Comparison of ENCODE assay signal across 1 cellular context in genomic region chr2:26479971-26480750, GRCh38.
TF ChIP-seq lines count a peak whose summit lies in the region.

No MANE protein-coding gene starts in this region.

TF ChIP-seq in HepG2, 621 proteins besides CTCF, POLR2A, EP300 and RAD21 (continued from another document):
- no peak for TF ChIP-seq ZNF883 (CRISPR knock-in tag; IDR thresholded peaks at IDR 0.05; ENCODE audit: not compliant biosample characterization)
- peak; percentile 24; the same call in 1 of the 2 replicates for TF ChIP-seq ZBTB38 (CRISPR knock-in tag; IDR thresholded peaks at IDR 0.05)
- no peak for TF ChIP-seq FOXP1 (IDR thresholded peaks at IDR 0.05)
- TF ChIP-seq FOXP1 (CRISPR knock-in tag; IDR thresholded peaks at IDR 0.05): no peak
- TF ChIP-seq TBL1XR1 (IDR thresholded peaks at IDR 0.05; ENCODE audit: borderline replicate concordance, low read length, partially characterized antibody): no peak
- no peak for TF ChIP-seq KMT2A (CRISPR knock-in tag; IDR thresholded peaks at IDR 0.05)
- no peak for TF ChIP-seq ETV5 (CRISPR knock-in tag; IDR thresholded peaks at IDR 0.05; ENCODE audit: borderline replicate concordance)
- no peak for TF ChIP-seq HNF1B (CRISPR knock-in tag; IDR thresholded peaks at IDR 0.05)
- TF ChIP-seq ZNF577 (CRISPR knock-in tag; IDR thresholded peaks at IDR 0.05; ENCODE audit: borderline replicate concordance, low read depth): no peak
- TF ChIP-seq ZFP91 (CRISPR knock-in tag; IDR thresholded peaks at IDR 0.05; ENCODE audit: borderline replicate concordance): peak; percentile 63; the same call in 1 of the 2 replicates
- no peak for TF ChIP-seq CEBPG (CRISPR knock-in tag; IDR thresholded peaks at IDR 0.05)
- 0 out of 2 replicates have a peak, but pooled peaks have one; percentile 4 for TF ChIP-seq UBTF (CRISPR knock-in tag; IDR thresholded peaks at IDR 0.05)
- TF ChIP-seq CBFB (CRISPR knock-in tag; IDR thresholded peaks at IDR 0.05): no peak
